ENCODE assay signal across 28 cellular contexts in the genomic region with DNA sequence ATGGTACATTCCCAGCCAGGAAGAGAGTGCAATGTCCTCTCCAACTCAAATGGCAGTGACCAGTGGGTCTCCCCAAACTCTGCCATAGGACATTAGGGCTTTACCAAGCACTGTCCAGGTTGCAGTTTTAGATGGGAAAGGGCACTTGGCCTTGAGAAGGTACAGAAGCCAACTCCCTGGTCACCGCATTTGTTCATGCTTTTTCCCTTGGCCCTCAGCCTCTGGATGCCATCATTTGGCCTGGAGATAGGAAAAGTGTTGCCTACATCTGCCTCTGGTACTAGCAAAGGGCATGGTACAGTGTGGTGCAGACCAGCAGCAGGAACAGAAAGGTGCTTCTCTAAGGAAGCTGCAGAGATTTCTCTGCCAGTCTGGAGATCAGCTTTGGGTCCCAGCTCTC.
"Had no signal": no experiment of that assay in that cellular context is flagged by ENCODE, and none has a peak within 500 bp of the region (broad histone marks: within the 10 kb centered on the region; RNA-seq: fewer than 3 reads in every experiment).

No MANE protein-coding gene starts in this region.

- H3K36me3 Mint-ChIP-seq: mesothelial cell of epicardium, neural progenitor cell had no signal

- H3K4me1 Mint-ChIP-seq: mesothelial cell of epicardium, neural progenitor cell had no signal

- H3K27me3 Mint-ChIP-seq: naive thymus-derived CD4-positive, alpha-beta T cell; type B pancreatic cell had no signal

- ATAC-seq: left ventricle myocardium superior; lower lobe of right lung; mucosa of descending colon; naive thymus-derived CD4-positive, alpha-beta T cell; sciatic nerve had no signal

- H3K9me3 ChIP-seq: esophagus muscularis mucosa, lower lobe of right lung, mucosa of descending colon, prostate gland, right atrium auricular region, stomach, tibial artery had no signal

- DNase-seq: dermis blood vessel endothelial cell; effector memory CD4-positive, alpha-beta T cell; foreskin melanocyte; glutamatergic neuron; hypothalamus; left ventricle myocardium superior; lower lobe of right lung; mesenchymal stem cell; mucosa of descending colon; naive thymus-derived CD4-positive, alpha-beta T cell; nucleus accumbens; stimulated activated CD4-positive, alpha-beta T cell treated with anti-CD3 and anti-CD28 coated beads, Interleukin-12 subunit alpha, Interleukin-12 subunit beta, amount 100 ng/mL, for 4 hours; stimulated activated CD4-positive, alpha-beta T cell treated with anti-CD3 and anti-CD28 coated beads, Interleukin-1b, Interleukin-23, amount 100 ng/mL, for 48 hours; stimulated activated CD4-positive, alpha-beta T cell treated with anti-CD3 and anti-CD28 coated beads, Interleukin-4, amount 100 ng/mL, for 1 hour; stimulated activated CD8-positive, alpha-beta memory T cell treated with anti-CD3 and anti-CD28 coated beads, Interleukin-4, amount 100 ng/mL, for 48 hours; stimulated activated naive CD4-positive, alpha-beta T cell; stomach; tibial artery had no signal

- H3K27me3 ChIP-seq: esophagus muscularis mucosa, neural progenitor cell, right atrium auricular region, stomach, tibial artery had no signal

- H3K4me1 ChIP-seq: esophagus muscularis mucosa, lower lobe of right lung, neural progenitor cell, prostate gland, right atrium auricular region, stomach, tibial artery had no signal

- H3K27ac ChIP-seq: coronary artery, esophagus muscularis mucosa, lower lobe of right lung, neural progenitor cell, prostate gland, right atrium auricular region, stomach, tibial artery had no signal

- H3K36me3 ChIP-seq: esophagus muscularis mucosa, lower lobe of right lung, neural progenitor cell, prostate gland, right atrium auricular region, stomach, tibial artery had no signal

- H3K9me3 Mint-ChIP-seq: type B pancreatic cell had no signal

- H3K27ac Mint-ChIP-seq: mesothelial cell of epicardium, nephron, neural progenitor cell, type B pancreatic cell had no signal

- H3K4me3 Mint-ChIP-seq: mesothelial cell of epicardium, nephron, neural progenitor cell, type B pancreatic cell had no signal

- H3K4me3 ChIP-seq: coronary artery, esophagus muscularis mucosa, lower lobe of right lung, mucosa of descending colon, neural progenitor cell, prostate gland, right atrium auricular region, smooth muscle cell, stomach, tibial artery had no signal
